Comparison of ENCODE assay signal across 17 cellular contexts in genomic region chrY:8035653-8036052, GRCh38.
A peak's percentile ranks its signal among the peaks of the same experiment; 100 is the strongest.
DNase-seq lines count a peak whose midpoint lies in the region; ATAC-seq and TF ChIP-seq lines count a peak whose summit lies in the region.
"Had no signal": no experiment of that assay in that cellular context is flagged by ENCODE, and none has a peak within 500 bp of the region (broad histone marks: within the 10 kb centered on the region; RNA-seq: fewer than 3 reads in every experiment).

No MANE protein-coding gene starts in this region.

- H3K4me3 Mint-ChIP-seq in activated T-helper 17 cell treated with anti-CD3 and anti-CD28 coated beads, Interleukin-2, amount 50 U/mL, for 72 hours, result no peak overlapping the region
- H3K4me3 Mint-ChIP-seq in Calu3 (ENCODE audit: low read depth, unreplicated experiment), result no peak overlapping the region
- H3K4me3 Mint-ChIP-seq: CD14-positive monocyte; CD4-positive, alpha-beta memory T cell; CD4-positive, CD25-positive, alpha-beta regulatory T cell; CD8-positive, alpha-beta memory T cell had no signal

- H3K9me3 Mint-ChIP-seq in activated naive CD4-positive, alpha-beta T cell treated with anti-CD3 and anti-CD28 coated beads, Interleukin-2, amount 50 U/mL, for 72 hours, result no peaks in the 10 kb centered on the region
- H3K9me3 Mint-ChIP-seq in activated T-helper 17 cell treated with anti-CD3 and anti-CD28 coated beads, Interleukin-2, amount 50 U/mL, for 72 hours, result no peaks in the 10 kb centered on the region
- no peaks in the 10 kb centered on the region for H3K9me3 Mint-ChIP-seq in Calu3 (ENCODE audit: low read depth, unreplicated experiment)
- H3K9me3 Mint-ChIP-seq: CD14-positive monocyte; CD4-positive, alpha-beta memory T cell; CD4-positive, CD25-positive, alpha-beta regulatory T cell; CD8-positive, alpha-beta memory T cell had no signal

- no peak for DNase-seq in activated naive CD4-positive, alpha-beta T cell treated with anti-CD3 and anti-CD28 coated beads, Interleukin-2, amount 50 U/mL, for 72 hours (ENCODE audit: low spot score in 2 of 2)
- DNase-seq in activated naive CD4-positive, alpha-beta T cell treated with anti-CD3 and anti-CD28 coated beads, Interleukin-2, amount 50 U/mL, for 16 hours, result no peak
- DNase-seq in cerebellar cortex (ENCODE audit: low spot score) (peak; percentile 0), Calu3 (no peak)
- DNase-seq: 8988T; ACHN; BE2C; C1 segment of cervical spinal cord; CD4-positive, alpha-beta memory T cell; CD4-positive, CD25-positive, alpha-beta regulatory T cell; CD8-positive, alpha-beta memory T cell; COR-L47; DMS79 treated with DMSO at 0.1 percent for 48 hours; GF-D8 had no signal

- intact Hi-C loops in Calu3 (cut with micrococcal nuclease; ENCODE audit: unreplicated experiment), result no loop called here

- no peaks in the 10 kb centered on the region for H3K36me3 Mint-ChIP-seq in activated naive CD4-positive, alpha-beta T cell treated with anti-CD3 and anti-CD28 coated beads, Interleukin-2, amount 50 U/mL, for 72 hours
- no peaks in the 10 kb centered on the region for H3K36me3 Mint-ChIP-seq in activated T-helper 17 cell treated with anti-CD3 and anti-CD28 coated beads, Interleukin-2, amount 50 U/mL, for 72 hours (ENCODE audit: low read depth)
- no peaks in the 10 kb centered on the region for H3K36me3 Mint-ChIP-seq in Calu3 (ENCODE audit: insufficient read depth, unreplicated experiment)
- H3K36me3 Mint-ChIP-seq: CD14-positive monocyte; CD4-positive, alpha-beta memory T cell; CD4-positive, CD25-positive, alpha-beta regulatory T cell; CD8-positive, alpha-beta memory T cell had no signal

- BruUV-seq in Calu3 (replicated peaks; lab: Mats Ljungman, UMichigan), result no TSS peak

- TF ChIP-seq CTCF in Calu3 (IDR thresholded peaks at IDR 0.05; ENCODE audit: unreplicated experiment), result no peak

- H3K27me3 Mint-ChIP-seq in activated T-helper 17 cell treated with anti-CD3 and anti-CD28 coated beads, Interleukin-2, amount 50 U/mL, for 72 hours, result no peaks in the 10 kb centered on the region
- no peaks in the 10 kb centered on the region for H3K27me3 Mint-ChIP-seq in Calu3 (ENCODE audit: unreplicated experiment)
- H3K27me3 Mint-ChIP-seq: CD4-positive, alpha-beta memory T cell; CD4-positive, CD25-positive, alpha-beta regulatory T cell; CD8-positive, alpha-beta memory T cell had no signal

- H3K4me1 Mint-ChIP-seq in activated T-helper 17 cell treated with anti-CD3 and anti-CD28 coated beads, Interleukin-2, amount 50 U/mL, for 72 hours, result no peaks in the 10 kb centered on the region
- no peaks in the 10 kb centered on the region for H3K4me1 Mint-ChIP-seq in Calu3 (ENCODE audit: low read depth, unreplicated experiment)
- H3K4me1 Mint-ChIP-seq: CD14-positive monocyte; CD4-positive, alpha-beta memory T cell; CD4-positive, CD25-positive, alpha-beta regulatory T cell; CD8-positive, alpha-beta memory T cell had no signal

- CTCF ChIA-PET in Calu3 (lab: Charles Lee), result no interaction called here

- peak; percentile 24 to 62 for ATAC-seq in activated naive CD4-positive, alpha-beta T cell treated with anti-CD3 and anti-CD28 coated beads, Interleukin-2, amount 50 U/mL, for 72 hours
- ATAC-seq in activated T-helper 17 cell treated with anti-CD3 and anti-CD28 coated beads, Interleukin-2, amount 50 U/mL, for 72 hours (replicated peaks), result peak; percentile 82
- no peak for ATAC-seq in HG02642 (IDR thresholded peaks at IDR 0.05; ENCODE audit: poor library complexity, unreplicated experiment)

- H3K27ac Mint-ChIP-seq in activated naive CD4-positive, alpha-beta T cell treated with anti-CD3 and anti-CD28 coated beads, Interleukin-2, amount 50 U/mL, for 72 hours, result no peak overlapping the region
- H3K27ac Mint-ChIP-seq in activated T-helper 17 cell treated with anti-CD3 and anti-CD28 coated beads, Interleukin-2, amount 50 U/mL, for 72 hours, result no peak overlapping the region
- H3K27ac Mint-ChIP-seq in Calu3 (ENCODE audit: unreplicated experiment), result no peak overlapping the region
- H3K27ac Mint-ChIP-seq: CD14-positive monocyte; CD4-positive, alpha-beta memory T cell; CD4-positive, CD25-positive, alpha-beta regulatory T cell; CD8-positive, alpha-beta memory T cell had no signal
